ENCODE assay signal across 17 cellular contexts in the genomic region with DNA sequence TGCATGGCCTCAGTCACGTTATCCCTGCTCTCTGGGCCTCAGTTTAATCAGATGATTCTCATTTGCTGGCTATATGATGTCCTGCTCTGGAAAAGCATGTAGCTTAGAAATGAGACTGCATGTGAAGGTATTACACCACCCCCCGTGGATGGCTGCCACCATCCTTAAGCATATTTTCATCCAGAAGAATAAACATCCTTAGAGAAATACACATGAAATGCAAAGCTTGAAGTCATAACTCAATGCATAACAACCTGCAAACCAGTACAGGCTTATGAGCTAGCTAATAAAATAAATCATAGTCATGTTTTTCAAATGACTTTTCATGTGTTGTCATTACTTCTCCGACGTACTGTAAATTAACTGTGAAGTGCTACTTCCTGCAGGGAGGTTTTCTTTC.
"Had no signal": no experiment of that assay in that cellular context is flagged by ENCODE, and none has a peak within 500 bp of the region (broad histone marks: within the 10 kb centered on the region; RNA-seq: fewer than 3 reads in every experiment).

No MANE protein-coding gene starts in this region.

- H3K27me3 Mint-ChIP-seq: activated CD4-positive, alpha-beta T cell treated with anti-CD3 and anti-CD28 coated beads, Interleukin-2, amount 10 ng/mL, durations not matched to agents 24 days and 14 days; stimulated activated memory B cell treated with anti-CD40 and anti-IgM and Interleukin-4, amounts not matched to agents 10 μg/mL and 1 μg/mL and 100 μg/mL, for 72 hours had no signal

- H3K9me3 ChIP-seq: esophagus muscularis mucosa, heart left ventricle, neutrophil, thyroid gland, uterus had no signal

- H3K36me3 ChIP-seq: esophagus muscularis mucosa, heart left ventricle, neutrophil, thyroid gland, uterus had no signal

- H3K27ac ChIP-seq: coronary artery, neutrophil, thyroid gland, uterus had no signal

- ATAC-seq: activated T-cell treated with anti-CD3 and anti-CD28 coated beads, Interleukin-2, amount 50 U/mL, for 72 hours; naive thymus-derived CD4-positive, alpha-beta T cell; stimulated activated memory B cell treated with anti-CD40 and anti-IgM and Interleukin-4, amounts not matched to agents 10 μg/mL and 1 μg/mL and 100 μg/mL, for 72 hours had no signal

- H3K4me3 Mint-ChIP-seq: activated CD4-positive, alpha-beta T cell treated with anti-CD3 and anti-CD28 coated beads, Interleukin-2, amount 10 ng/mL, durations not matched to agents 24 days and 14 days; activated T-cell treated with anti-CD3 and anti-CD28 coated beads, Interleukin-2, amount 50 U/mL, for 72 hours; naive thymus-derived CD4-positive, alpha-beta T cell; stimulated activated memory B cell treated with anti-CD40 and anti-IgM and Interleukin-4, amounts not matched to agents 10 μg/mL and 1 μg/mL and 100 μg/mL, for 72 hours had no signal

- H3K27ac Mint-ChIP-seq: activated CD4-positive, alpha-beta T cell treated with anti-CD3 and anti-CD28 coated beads, Interleukin-2, amount 10 ng/mL, durations not matched to agents 24 days and 14 days; activated T-cell treated with anti-CD3 and anti-CD28 coated beads, Interleukin-2, amount 50 U/mL, for 72 hours; stimulated activated memory B cell treated with anti-CD40 and anti-IgM and Interleukin-4, amounts not matched to agents 10 μg/mL and 1 μg/mL and 100 μg/mL, for 72 hours had no signal

- H3K4me1 ChIP-seq: heart left ventricle, thyroid gland, uterus had no signal

- H3K4me3 ChIP-seq: coronary artery, esophagus muscularis mucosa, heart left ventricle, lung, thyroid gland, uterus had no signal

- DNase-seq: activated CD4-positive, alpha-beta T cell treated with anti-CD3 and anti-CD28 coated beads, Interleukin-2, amount 10 ng/mL, durations not matched to agents 24 days and 14 days; activated CD4-positive, CD25-positive, alpha-beta regulatory T cell; activated CD8-positive, alpha-beta memory T cell treated with anti-CD3 and anti-CD28 coated beads, Interleukin-2, amount 50 U/mL, for 48 hours; activated T-cell treated with anti-CD3 and anti-CD28 coated beads, Interleukin-2, amount 50 U/mL, for 72 hours; central memory CD4-positive, alpha-beta T cell; heart left ventricle; islet precursor cell; naive thymus-derived CD4-positive, alpha-beta T cell; retina; stimulated activated CD4-positive, alpha-beta T cell treated with anti-CD3 and anti-CD28 coated beads, Interleukin-2, amount 100 ng/mL, for 48 hours; thyroid gland; uterus had no signal

- H3K36me3 Mint-ChIP-seq: stimulated activated memory B cell treated with anti-CD40 and anti-IgM and Interleukin-4, amounts not matched to agents 10 μg/mL and 1 μg/mL and 100 μg/mL, for 72 hours had no signal

- H3K9me3 Mint-ChIP-seq: activated CD4-positive, alpha-beta T cell treated with anti-CD3 and anti-CD28 coated beads, Interleukin-2, amount 10 ng/mL, durations not matched to agents 24 days and 14 days; activated T-cell treated with anti-CD3 and anti-CD28 coated beads, Interleukin-2, amount 50 U/mL, for 72 hours; stimulated activated memory B cell treated with anti-CD40 and anti-IgM and Interleukin-4, amounts not matched to agents 10 μg/mL and 1 μg/mL and 100 μg/mL, for 72 hours had no signal

- H3K27me3 ChIP-seq: esophagus muscularis mucosa, neutrophil, thyroid gland, uterus had no signal

- H3K4me1 Mint-ChIP-seq: activated CD4-positive, alpha-beta T cell treated with anti-CD3 and anti-CD28 coated beads, Interleukin-2, amount 10 ng/mL, durations not matched to agents 24 days and 14 days had no signal
